8 cellular contexts compared by ENCODE assay signal in the genomic region with DNA sequence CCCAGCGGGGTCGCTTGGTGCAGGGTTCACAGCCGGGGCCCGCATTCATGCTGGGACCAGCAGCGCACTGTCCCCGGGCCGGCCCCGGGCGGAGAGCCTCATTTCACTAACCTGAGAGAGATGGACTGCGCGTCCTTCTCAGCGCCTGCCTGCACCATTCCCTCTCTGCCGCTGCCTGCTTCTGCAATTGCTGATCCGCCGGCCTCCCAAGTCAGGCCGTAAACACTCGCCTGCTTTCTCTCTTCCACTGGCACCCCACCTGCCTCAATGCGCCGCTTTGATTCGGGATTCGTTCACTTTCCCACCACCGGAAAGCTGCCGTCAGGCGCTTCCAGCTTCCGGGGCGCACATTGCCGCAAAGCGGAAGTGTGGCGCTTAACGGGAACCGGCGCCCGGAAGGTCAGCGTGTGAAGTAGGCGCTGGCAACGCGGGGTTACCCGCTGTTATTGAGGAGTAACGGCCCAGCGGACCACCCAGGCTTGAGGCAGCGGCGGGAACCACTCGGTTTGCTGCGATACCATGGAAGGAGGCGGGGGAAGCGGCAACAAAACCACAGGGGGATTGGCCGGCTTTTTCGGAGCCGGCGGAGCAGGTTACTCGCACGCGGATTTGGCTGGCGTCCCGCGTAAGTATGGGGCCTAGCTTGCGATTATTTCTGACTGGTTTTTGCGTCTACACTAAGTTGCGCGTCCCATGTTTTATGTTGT. TPM values are rescaled to one million over a fixed set of nuclear protein-coding genes. Genes with fewer than 3 reads are reported as not detected.
DNase-seq lines count a peak whose midpoint lies in the region; ATAC-seq and TF ChIP-seq lines count a peak whose summit lies in the region.
"Not testable (repeated sequence)": the region's sequence is repeated elsewhere in the genome, so short reads cannot be mapped to it uniquely, and the experiment has no call there.

A gene with protein sequence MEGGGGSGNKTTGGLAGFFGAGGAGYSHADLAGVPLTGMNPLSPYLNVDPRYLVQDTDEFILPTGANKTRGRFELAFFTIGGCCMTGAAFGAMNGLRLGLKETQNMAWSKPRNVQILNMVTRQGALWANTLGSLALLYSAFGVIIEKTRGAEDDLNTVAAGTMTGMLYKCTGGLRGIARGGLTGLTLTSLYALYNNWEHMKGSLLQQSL (plus strand): TSS at position 384 of the 707 bp plus-strand sequence. CDS start 136 bp downstream, at position 520.

- peak; percentile 50 for TF ChIP-seq POLR2A in GM18526 (IDR thresholded peaks at IDR 0.05; ENCODE audit: extremely low read depth, insufficient read length)
- peak; percentile 53 to 75 for TF ChIP-seq POLR2A in gastrocnemius medialis (IDR thresholded peaks at IDR 0.05)

- BruUV-seq in MCF 10A (replicated peaks; lab: Mats Ljungman, UMichigan) = TSS peak; percentile 65

- H3K36me3 ChIP-seq in WERI-Rb-1; iPS-15b (ENCODE audit: control insufficient read depth, insufficient read depth, low read length); gastrocnemius medialis: not testable (repeated sequence)

- H3K36me3 Mint-ChIP-seq in MCF 10A (ENCODE audit: insufficient read depth, unreplicated experiment) = not testable (repeated sequence)

- not testable (repeated sequence) for H3K27me3 ChIP-seq in WERI-Rb-1 (ENCODE audit: insufficient read depth, low read depth, severe bottlenecking); iPS-15b (ENCODE audit: control insufficient read depth, insufficient read depth, low read length); gastrocnemius medialis

- H3K27ac ChIP-seq in WERI-Rb-1 (peak within 1 kb of the TSS; percentile 77), gastrocnemius medialis (peak within 1 kb of the TSS; percentile 85 to 91 (median 88))

- H3K4me3 Mint-ChIP-seq in MCF 10A (ENCODE audit: unreplicated experiment) = peak within 1 kb of the TSS; percentile 97

- H3K4me1 Mint-ChIP-seq in MCF 10A (ENCODE audit: insufficient read depth, unreplicated experiment) = peaks cover 22% of the 10 kb centered on the region

- H3K27me3 Mint-ChIP-seq in MCF 10A (ENCODE audit: insufficient read depth, unreplicated experiment) = not testable (repeated sequence)

- not testable (repeated sequence) for H3K4me1 ChIP-seq in iPS-15b (ENCODE audit: control insufficient read depth, insufficient read depth, low read length)
- H3K4me1 ChIP-seq in gastrocnemius medialis = peaks cover 24 to 28% of the 10 kb centered on the region in 2 donors

- DNase-seq in A172 (ENCODE audit: low spot score) (peak; percentile 70), NCI-H2196 (lab: John Stamatoyannopoulos, UW; ENCODE audit: unreplicated experiment) (peak; percentile 66), WERI-Rb-1 (peak; percentile 83), MCF 10A (ENCODE audit: unreplicated experiment) (peak; percentile 86), gastrocnemius medialis (peak; percentile 73 to 83)

- H3K4me3 ChIP-seq in WERI-Rb-1 (ENCODE audit: low read depth, low read length) = peak within 1 kb of the TSS; percentile 86
- H3K4me3 ChIP-seq in iPS-15b (ENCODE audit: low read depth, low read length) = peak within 1 kb of the TSS; percentile 75
- peak within 1 kb of the TSS; percentile 75 to 88 (median 80) for H3K4me3 ChIP-seq in gastrocnemius medialis

- CTCF ChIA-PET in MCF 10A (lab: Yijun Ruan, JAX) = interaction anchor here (0.7 to 1.8 kb wide), 2 partner anchors 49 to 525 kb away, joined by 4 read pairs; no protein-coding TSS in a partner anchor

- H3K9me3 Mint-ChIP-seq in MCF 10A (ENCODE audit: unreplicated experiment) = not testable (repeated sequence)

- ATAC-seq in HG03064 (IDR thresholded peaks at IDR 0.05; ENCODE audit: low read depth, unreplicated experiment) = peak; percentile 75
- ATAC-seq in gastrocnemius medialis = peak; percentile 96 to 97

- in situ Hi-C loops in gastrocnemius medialis (cut with MboI; ENCODE audit: low sequenced_read_pairs in 4 of 4) = not testable (repeated sequence)

- H3K9ac ChIP-seq in iPS-15b (ENCODE audit: low read depth, low read length) = peak within 1 kb of the TSS; percentile 81

- TF ChIP-seq CTCF in WERI-Rb-1 (IDR thresholded peaks at IDR 0.05; ENCODE audit: low read depth, low read length); MCF 10A (IDR thresholded peaks at IDR 0.05; ENCODE audit: unreplicated experiment); gastrocnemius medialis (IDR thresholded peaks at IDR 0.05 in 4 of 5, conservative IDR thresholded peaks at IDR 0.05 in 1 of 5): not testable (repeated sequence)

- H3K27ac Mint-ChIP-seq in MCF 10A (ENCODE audit: low read depth, unreplicated experiment) = peak within 1 kb of the TSS; percentile 96

- POLR2A ChIA-PET in MCF 10A (lab: Yijun Ruan, JAX) = interaction anchor here (0.7 to 2.4 kb wide), 7 partner anchors 14 to 268 kb away, joined by 3 to 16 read pairs (median 3); partner anchors contain the start of gene NCOA4

- intact Hi-C loops in MCF 10A (cut with micrococcal nuclease); gastrocnemius medialis (cut with DNase I; ENCODE audit: low total_unique reads): not testable (repeated sequence)

- H3K9me3 ChIP-seq in WERI-Rb-1 (ENCODE audit: severe bottlenecking); iPS-15b (ENCODE audit: control insufficient read depth, insufficient read depth, low read length); gastrocnemius medialis: not testable (repeated sequence)

RNA-seq across cellular contexts. Expression of the gene that starts here (rescaled TPM):
- total RNA-seq in A172 (2014; rRNA removed; shearing (Covaris generic)) = 211 and 271 TPM in 2 replicates
- total RNA-seq in MCF 10A (2022) (85.2 and 89.9 TPM in 2 replicates), gastrocnemius medialis (100 to 1,000 TPM; 105 to 134 (median 126) TPM)

Comparison
In these comparisons a context has a peak if more than half of its experiments do, and no peak if none do; other contexts are left out.
1. Peak in every context shown above with its lines: DNase-seq, ATAC-seq, H3K4me3 ChIP-seq and H3K27ac ChIP-seq.